In genomic region chr12:42568952-42569916, GRCh38 we compare ENCODE assay signal across 8 cellular contexts. TPM values are rescaled to one million over a fixed set of nuclear protein-coding genes. Genes with fewer than 3 reads are reported as not detected.
A peak's percentile ranks its signal among the peaks of the same experiment; 100 is the strongest.
DNase-seq lines count a peak whose midpoint lies in the region; ATAC-seq and TF ChIP-seq lines count a peak whose summit lies in the region.

No MANE protein-coding gene starts in this region.

- H3K9ac ChIP-seq in endodermal cell (ENCODE audit: extremely low read depth, low read length, poor library complexity, severe bottlenecking) = no peak overlapping the region

- no peak overlapping the region for H3K4me3 ChIP-seq in endodermal cell (ENCODE audit: low read length)

- H3K4me3 Mint-ChIP-seq in endodermal cell (no peak overlapping the region), naive B cell (no peak overlapping the region)
- H3K4me3 Mint-ChIP-seq in effector memory CD8-positive, alpha-beta T cell = no peak overlapping the region

- H3K27me3 ChIP-seq in endodermal cell (ENCODE audit: control insufficient read depth, insufficient read depth, low read length, poor library complexity, severe bottlenecking) = no peaks in the 10 kb centered on the region

- peak; percentile 79 for TF ChIP-seq CTCF in endodermal cell (conservative IDR thresholded peaks at IDR 0.05)

- WGBS in endodermal cell (ENCODE audit: insufficient coverage in 1 of 2, insufficient read length in 1 of 2), 2 experiments = 54 to 78% methylated on average over 3 to 5 of the region's 6 CpGs

- H3K27ac ChIP-seq in endodermal cell (ENCODE audit: low read depth, low read length) = no peak overlapping the region

- H3K36me3 Mint-ChIP-seq in endodermal cell (ENCODE audit: low read depth) = peaks cover under 1% of the 10 kb centered on the region
- H3K36me3 Mint-ChIP-seq in naive B cell = no peaks in the 10 kb centered on the region
- H3K36me3 Mint-ChIP-seq in effector memory CD8-positive, alpha-beta T cell (ENCODE audit: insufficient read depth) = no peaks in the 10 kb centered on the region

- H3K9me3 ChIP-seq in endodermal cell (ENCODE audit: control insufficient read depth, low read length) = no peaks in the 10 kb centered on the region

- ATAC-seq in GM18868 (IDR thresholded peaks at IDR 0.05; ENCODE audit: unreplicated experiment) (peak; percentile 70), HG03469 (IDR thresholded peaks at IDR 0.05; ENCODE audit: unreplicated experiment) (peak; percentile 76), naive B cell (ENCODE audit: low read depth in 2 of 2) (peak; percentile 61 to 82)
- ATAC-seq in effector memory CD8-positive, alpha-beta T cell (replicated peaks) = no peak

- H3K27ac Mint-ChIP-seq in endodermal cell (no peak overlapping the region), naive B cell (no peak overlapping the region)
- H3K27ac Mint-ChIP-seq in effector memory CD8-positive, alpha-beta T cell = no peak overlapping the region

- H3K27me3 Mint-ChIP-seq in endodermal cell (ENCODE audit: insufficient read depth) (peaks cover 8% of the 10 kb centered on the region), naive B cell (no peaks in the 10 kb centered on the region)
- peaks cover 0 to 10% of the 10 kb centered on the region in 2 donors for H3K27me3 Mint-ChIP-seq in effector memory CD8-positive, alpha-beta T cell

- no peaks in the 10 kb centered on the region for H3K4me1 ChIP-seq in endodermal cell (ENCODE audit: control insufficient read depth, insufficient read depth, low read length)

- peaks cover 22% of the 10 kb centered on the region for H3K4me1 Mint-ChIP-seq in endodermal cell
- H3K4me1 Mint-ChIP-seq in naive B cell = peaks cover 0 to 5% (median 3%) of the 10 kb centered on the region in 3 donors
- no peaks in the 10 kb centered on the region for H3K4me1 Mint-ChIP-seq in effector memory CD8-positive, alpha-beta T cell (ENCODE audit: low read depth in 2 of 2)

- H3K36me3 ChIP-seq in endodermal cell (ENCODE audit: control insufficient read depth, insufficient read depth, low read length) = peaks cover 14% of the 10 kb centered on the region

- DNase-seq in AML-193 (lab: John Stamatoyannopoulos, UW) = peak; percentile 54 to 64
- DNase-seq in NOMO-1 treated with dmso at 0.1 percent for 144 hours (lab: John Stamatoyannopoulos, UW; ENCODE audit: unreplicated experiment) = peak; percentile 27
- no peak for DNase-seq in endodermal cell
- DNase-seq in naive B cell = peak; percentile 51
- DNase-seq in effector memory CD8-positive, alpha-beta T cell = no peak
- DNase-seq in activated effector memory CD4-positive, alpha-beta T cell treated with Interleukin-2 at 50 U/mL for 16 hours = no peak

- H3K9me3 Mint-ChIP-seq in endodermal cell (peaks cover under 1% of the 10 kb centered on the region), naive B cell (no peaks in the 10 kb centered on the region)
- H3K9me3 Mint-ChIP-seq in effector memory CD8-positive, alpha-beta T cell = no peaks in the 10 kb centered on the region

RNA-seq across cellular contexts. Expression of gene PRICKLE1, which starts 20.3 kb away (rescaled TPM):
- 10 to 100 TPM in 1 of 2 donors, 1 to 10 TPM in 1; 8.3 to 20.6 TPM for total RNA-seq in endodermal cell
- 7.8 TPM for polyA plus RNA-seq in endodermal cell (2013, experiment 1 of 2)
- polyA plus RNA-seq in endodermal cell (2013, experiment 2 of 2) = 7.0 TPM
- polyA plus RNA-seq in naive B cell (ENCODE audit: low read depth in 6 of 6) = 10 to 100 TPM; 16.9 to 45.2 (median 35.4) TPM

Comparison
In these comparisons a context has a peak if more than half of its experiments do, and no peak if none do; other contexts are left out.
1. DNase-seq: peak in AML-193 (2 of 2), NOMO-1 treated with dmso at 0.1 percent for 144 hours (single experiment) and naive B cell (single experiment); none in endodermal cell (single experiment), effector memory CD8-positive, alpha-beta T cell (0 of 3) and activated effector memory CD4-positive, alpha-beta T cell treated with Interleukin-2 at 50 U/mL for 16 hours (single experiment).